Comparison of ENCODE assay signal across 29 cellular contexts in genomic region chr4:35175487-35175886, GRCh38.
"Had no signal": no experiment of that assay in that cellular context is flagged by ENCODE, and none has a peak within 500 bp of the region (broad histone marks: within the 10 kb centered on the region; RNA-seq: fewer than 3 reads in every experiment).

No MANE protein-coding gene starts in this region.

- H3K9me3 ChIP-seq: gastroesophageal sphincter, heart left ventricle, left lung, suprapubic skin, transverse colon, upper lobe of right lung, vagina had no signal

- H3K27me3 ChIP-seq: gastroesophageal sphincter, heart left ventricle, hepatocyte, left lung, neural progenitor cell, suprapubic skin, transverse colon, upper lobe of right lung, vagina had no signal

- H3K27ac Mint-ChIP-seq: naive thymus-derived CD4-positive, alpha-beta T cell; nephron; neural progenitor cell; stimulated activated naive CD8-positive, alpha-beta T cell treated with anti-CD3 and anti-CD28 coated beads, Interleukin-15, amount 100 ng/mL, for 72 hours had no signal

- FAIRE-seq: colon, small intestine had no signal

- H3K4me1 Mint-ChIP-seq: naive thymus-derived CD4-positive, alpha-beta T cell; stimulated activated naive CD8-positive, alpha-beta T cell treated with anti-CD3 and anti-CD28 coated beads, Interleukin-15, amount 100 ng/mL, for 72 hours had no signal

- H3K4me3 Mint-ChIP-seq: naive thymus-derived CD4-positive, alpha-beta T cell; nephron; neural progenitor cell; stimulated activated naive CD8-positive, alpha-beta T cell treated with anti-CD3 and anti-CD28 coated beads, Interleukin-15, amount 100 ng/mL, for 72 hours had no signal

- H3K4me1 ChIP-seq: gastroesophageal sphincter, heart left ventricle, left lung, neural progenitor cell, parathyroid adenoma, suprapubic skin, transverse colon, upper lobe of right lung, vagina had no signal

- H3K27me3 Mint-ChIP-seq: naive thymus-derived CD4-positive, alpha-beta T cell; progenitor cell of endocrine pancreas; stimulated activated naive CD8-positive, alpha-beta T cell treated with anti-CD3 and anti-CD28 coated beads, Interleukin-15, amount 100 ng/mL, for 72 hours had no signal

- H3K27ac ChIP-seq: dorsolateral prefrontal cortex, epithelial cell of prostate, gastroesophageal sphincter, heart left ventricle, hepatocyte, left lung, neural progenitor cell, parathyroid adenoma, suprapubic skin, transverse colon, upper lobe of right lung, vagina had no signal

- H3K36me3 ChIP-seq: gastroesophageal sphincter, heart left ventricle, left lung, neural progenitor cell, suprapubic skin, transverse colon, upper lobe of right lung, vagina had no signal

- H3K9me3 Mint-ChIP-seq: nephron; neural progenitor cell; stimulated activated naive CD8-positive, alpha-beta T cell treated with anti-CD3 and anti-CD28 coated beads, Interleukin-15, amount 100 ng/mL, for 72 hours had no signal

- H3K36me3 Mint-ChIP-seq: naive thymus-derived CD4-positive, alpha-beta T cell; neural progenitor cell had no signal

- H3K4me3 ChIP-seq: dorsolateral prefrontal cortex, gastroesophageal sphincter, heart left ventricle, hepatocyte, left lung, neural progenitor cell, suprapubic skin, transverse colon, upper lobe of right lung, vagina had no signal

- ATAC-seq: esophagus mucosa; gastroesophageal sphincter; heart left ventricle; left cardiac atrium; left lung; naive thymus-derived CD4-positive, alpha-beta T cell; right cardiac atrium; stimulated activated naive CD8-positive, alpha-beta T cell treated with anti-CD3 and anti-CD28 coated beads, Interleukin-15, amount 100 ng/mL, for 72 hours; upper lobe of right lung had no signal

- DNase-seq: dorsolateral prefrontal cortex; effector CD4-positive, alpha-beta T cell; foreskin fibroblast; heart left ventricle; left cardiac atrium; left lung; mesenchymal stem cell; midbrain; naive thymus-derived CD4-positive, alpha-beta T cell; right cardiac atrium; small intestine; stimulated activated CD4-positive, alpha-beta T cell treated with anti-CD3 and anti-CD28 coated beads, Interleukin-15, amount 100 ng/mL, for 24 hours; stimulated activated CD4-positive, alpha-beta T cell treated with anti-CD3 and anti-CD28 coated beads, Interleukin-2, amount 100 ng/mL, for 48 hours; stimulated activated CD8-positive, alpha-beta memory T cell treated with anti-CD3 and anti-CD28 coated beads, Interleukin-4, amount 100 ng/mL, for 48 hours; stimulated activated naive CD4-positive, alpha-beta T cell; stimulated activated naive CD8-positive, alpha-beta T cell treated with anti-CD3 and anti-CD28 coated beads, Interleukin-15, amount 100 ng/mL, for 72 hours; transverse colon; upper lobe of right lung had no signal
